ENCODE assay signal across 10 cellular contexts in genomic region chr11:44607987-44608386, GRCh38.
DNase-seq lines count a peak whose midpoint lies in the region; ATAC-seq and TF ChIP-seq lines count a peak whose summit lies in the region.
"Had no signal": no experiment of that assay in that cellular context is flagged by ENCODE, and none has a peak within 500 bp of the region (broad histone marks: within the 10 kb centered on the region; RNA-seq: fewer than 3 reads in every experiment).

No MANE protein-coding gene starts in this region.

- no peak for ATAC-seq in stimulated activated naive CD8-positive, alpha-beta T cell treated with anti-CD3 and anti-CD28 coated beads, Interleukin-15, Interleukin-2, amounts not matched to agents 100 U/mL and 50 U/mL, for 24 hours
- ATAC-seq in GM18519 (IDR thresholded peaks at IDR 0.05; ENCODE audit: low FRiP score, unreplicated experiment) (no peak), GM21786 (IDR thresholded peaks at IDR 0.05; ENCODE audit: unreplicated experiment) (no peak)

- peak overlapping the region; percentile 27 for H3K4me3 Mint-ChIP-seq in stimulated activated naive CD8-positive, alpha-beta T cell treated with anti-CD3 and anti-CD28 coated beads, Interleukin-15, Interleukin-2, amounts not matched to agents 100 ng/mL and 50 ng/mL, for 24 hours

- H3K36me3 Mint-ChIP-seq in stimulated activated naive CD8-positive, alpha-beta T cell treated with anti-CD3 and anti-CD28 coated beads, Interleukin-15, Interleukin-2, amounts not matched to agents 100 ng/mL and 50 ng/mL, for 24 hours (ENCODE audit: low read depth), result peaks cover 77% of the 10 kb centered on the region

- H3K27me3 Mint-ChIP-seq in stimulated activated naive CD8-positive, alpha-beta T cell treated with anti-CD3 and anti-CD28 coated beads, Interleukin-15, Interleukin-2, amounts not matched to agents 100 ng/mL and 50 ng/mL, for 24 hours, result no peaks in the 10 kb centered on the region

- H3K27ac ChIP-seq in VCaP, result peak overlapping the region; percentile 50

- H3K4me1 Mint-ChIP-seq in stimulated activated naive CD8-positive, alpha-beta T cell treated with anti-CD3 and anti-CD28 coated beads, Interleukin-15, Interleukin-2, amounts not matched to agents 100 ng/mL and 50 ng/mL, for 24 hours (ENCODE audit: low read depth), result peaks cover 97% of the 10 kb centered on the region

- TF ChIP-seq CTCF in VCaP (conservative IDR thresholded peaks at IDR 0.05), result no peak

- H3K9me3 Mint-ChIP-seq in stimulated activated naive CD8-positive, alpha-beta T cell treated with anti-CD3 and anti-CD28 coated beads, Interleukin-15, Interleukin-2, amounts not matched to agents 100 ng/mL and 50 ng/mL, for 24 hours, result no peaks in the 10 kb centered on the region

- DNase-seq in stimulated activated naive CD8-positive, alpha-beta T cell treated with anti-CD3 and anti-CD28 coated beads, Interleukin-15, Interleukin-2, amounts not matched to agents 100 U/mL and 50 U/mL, for 24 hours, result no peak
- DNase-seq in hepatic stellate cell (ENCODE audit: low spot score) (peak; percentile 42), UCSD-AML1 (lab: John Stamatoyannopoulos, UW; ENCODE audit: unreplicated experiment) (no peak), NCI-H446 (lab: John Stamatoyannopoulos, UW) (no peak)
- DNase-seq: Right ventricle myocardium superior, substantia nigra had no signal

- H3K27ac Mint-ChIP-seq in stimulated activated naive CD8-positive, alpha-beta T cell treated with anti-CD3 and anti-CD28 coated beads, Interleukin-15, Interleukin-2, amounts not matched to agents 100 ng/mL and 50 ng/mL, for 24 hours, result peak overlapping the region; percentile 82
